ENCODE assay signal across 8 cellular contexts in the genomic region with DNA sequence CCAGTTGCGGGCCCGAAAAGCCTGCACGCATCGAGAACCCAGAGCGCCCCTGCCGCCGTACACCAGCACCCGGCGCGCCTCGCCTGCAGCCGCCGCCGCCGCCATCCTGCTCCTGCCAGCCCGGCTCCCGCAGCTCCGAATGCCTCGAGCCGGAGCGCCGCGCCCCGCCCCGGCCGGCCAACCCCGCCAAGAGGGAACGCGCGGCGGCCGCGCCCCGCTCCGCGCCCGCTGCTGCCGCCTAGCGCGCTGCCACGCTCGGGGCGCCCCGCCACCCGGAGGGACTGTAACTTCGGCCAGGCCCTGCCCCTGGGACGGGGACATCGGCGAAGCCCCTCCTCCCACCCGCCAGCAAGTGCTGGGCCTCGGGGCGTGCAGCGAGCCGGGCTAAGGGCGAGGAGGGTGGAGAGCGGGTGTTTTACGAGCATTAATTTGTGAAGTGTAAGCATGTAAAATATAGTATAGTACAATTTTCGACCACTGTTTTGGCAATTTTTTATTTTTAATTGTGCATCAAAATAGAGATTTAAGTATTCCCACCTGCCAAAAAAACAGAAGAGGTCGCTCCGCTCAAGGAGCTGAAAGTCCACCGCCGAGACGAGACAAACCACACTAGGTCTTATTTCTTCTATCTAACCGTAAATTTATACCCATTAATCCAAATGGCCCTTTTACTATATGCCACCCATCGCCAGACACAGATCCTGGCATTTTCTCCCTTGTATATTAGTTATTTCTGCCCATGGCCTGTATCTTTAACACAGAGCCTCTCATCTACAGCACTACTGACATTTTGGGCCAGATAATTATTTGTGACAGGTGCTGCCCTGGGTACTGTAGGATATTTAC.
DNase-seq lines count a peak whose midpoint lies in the region; ATAC-seq lines count a peak whose summit lies in the region.

A gene (minus strand): TSS at position 141 of the 846 bp plus-strand sequence. CDS start 36 bp downstream, at position 105.

- H3K27ac ChIP-seq in caudate nucleus (ENCODE audit: low read depth, low read length) = peak within 1 kb of the TSS; percentile 96

- DNase-seq in NCI-H524 (lab: John Stamatoyannopoulos, UW) (peak; percentile 75 to 83), NCI-H524 treated with DMSO at 0.1 percent for 48 hours (lab: John Stamatoyannopoulos, UW) (no peak), NCI-H1417 treated with DMSO at 0.1 percent for 48 hours (lab: John Stamatoyannopoulos, UW) (peak; percentile 54), caudate nucleus (lab: John Stamatoyannopoulos, UW) (peak in 60 of 61 donors; percentile 43 to 93 (median 84)), islet precursor cell (peak; percentile 93)
- DNase-seq in activated CD4-positive, CD25-positive, alpha-beta regulatory T cell (lab: John Stamatoyannopoulos, UW) = peak; percentile 49 to 54 (median 50)
- DNase-seq in stimulated activated CD4-positive, alpha-beta T cell treated with anti-CD3 and anti-CD28 coated beads, Interleukin-12 subunit alpha, Interleukin-12 subunit beta, amount 100 ng/mL, for 48 hours (ENCODE audit: low read depth in 2 of 3, low spot score in 1 of 3) = peak; percentile 63 to 77 (median 65)

- ATAC-seq in HG02763 (IDR thresholded peaks at IDR 0.05; ENCODE audit: unreplicated experiment) = peak; percentile 98
